In the genomic region with DNA sequence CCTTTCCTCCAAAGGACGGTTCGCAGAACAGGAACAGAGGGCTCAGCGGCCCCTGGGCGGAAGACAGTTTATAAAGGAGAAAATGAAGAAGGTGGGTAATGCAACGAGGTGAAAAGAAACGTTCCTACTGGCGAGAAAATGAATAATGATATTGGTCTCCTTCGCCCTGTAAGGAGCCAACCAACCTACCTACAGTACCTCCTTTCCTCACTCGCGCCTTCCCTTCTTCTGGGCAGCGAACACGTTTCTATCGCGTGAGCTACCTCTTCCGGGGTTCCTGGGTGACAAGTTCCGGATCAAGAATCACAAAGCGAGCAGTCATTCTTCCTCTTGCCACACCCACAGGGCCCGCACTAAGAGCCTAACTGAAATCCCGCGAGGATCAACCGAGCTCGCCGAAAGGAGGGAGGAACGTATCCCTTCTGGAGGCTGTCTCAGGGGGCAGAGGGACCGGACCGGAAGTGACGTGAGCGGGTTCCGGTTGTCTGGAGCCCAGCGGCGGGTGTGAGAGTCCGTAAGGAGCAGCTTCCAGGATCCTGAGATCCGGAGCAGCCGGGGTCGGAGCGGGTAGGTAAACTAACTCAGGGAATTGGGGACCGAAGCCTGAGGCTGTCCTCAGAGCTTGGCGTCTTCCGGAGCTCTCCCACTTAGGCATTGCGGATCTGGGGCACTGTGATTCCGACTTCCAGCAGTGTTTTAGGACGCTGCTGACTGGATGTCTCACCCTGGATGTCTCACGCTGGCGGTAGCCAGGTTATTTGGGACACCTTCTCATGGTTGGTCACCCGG, we compare ENCODE assay signal across 8 cellular contexts. TPM values are rescaled to one million over a fixed set of nuclear protein-coding genes. Genes with fewer than 3 reads are reported as not detected.
A peak's percentile ranks its signal among the peaks of the same experiment; 100 is the strongest.
DNase-seq lines count a peak whose midpoint lies in the region; ATAC-seq and TF ChIP-seq lines count a peak whose summit lies in the region.

A gene (minus strand): TSS at position 249 of the 789 bp plus-strand sequence. CDS start 9,452 bp downstream, outside the sequence.
A gene (plus strand): TSS at position 473 of the 789 bp plus-strand sequence. CDS start 23,793 bp downstream, outside the sequence.

- H3K9ac ChIP-seq in BLaER1, result peak within 1 kb of the TSS; percentile 95

- CTCF ChIA-PET in activated CD4-positive, alpha-beta T cell treated with anti-CD3 and anti-CD28 coated beads, Interleukin-2, amount 10 ng/mL, durations not matched to agents 7 days and 5 days (lab: Charles Lee), result interaction anchor here (0.6 to 2.2 kb wide), 6 partner anchors 12 to 362 kb away, joined by 3 to 10 read pairs (median 3); a partner anchor contains a TSS

- peaks cover 16% of the 10 kb centered on the region for H3K36me3 Mint-ChIP-seq in activated CD4-positive, alpha-beta T cell treated with anti-CD3 and anti-CD28 coated beads, Interleukin-2, amount 10 ng/mL, durations not matched to agents 7 days and 5 days (ENCODE audit: low read depth)

- peaks cover 73% of the 10 kb centered on the region for H4K20me1 ChIP-seq in BLaER1

- H3K4me3 ChIP-seq in BLaER1, result peak within 1 kb of the TSS; percentile 87
- H3K4me3 ChIP-seq in coronary artery, result peak within 1 kb of the TSS; percentile 89

- H3K27ac Mint-ChIP-seq in activated CD4-positive, alpha-beta T cell treated with anti-CD3 and anti-CD28 coated beads, Interleukin-2, amount 10 ng/mL, durations not matched to agents 7 days and 5 days, result peak within 1 kb of the TSS; percentile 96

- peaks cover 38% of the 10 kb centered on the region for H3K4me1 ChIP-seq in BLaER1

- H3K4me1 Mint-ChIP-seq in activated CD4-positive, alpha-beta T cell treated with anti-CD3 and anti-CD28 coated beads, Interleukin-2, amount 10 ng/mL, durations not matched to agents 7 days and 5 days, result peaks cover 52% of the 10 kb centered on the region

- H3K27ac ChIP-seq in BLaER1 (peak within 1 kb of the TSS; percentile 93), coronary artery (peak within 1 kb of the TSS; percentile 82 to 95)

- H3K4me2 ChIP-seq in BLaER1, result peak within 1 kb of the TSS; percentile 94

- ATAC-seq in GM19328 (IDR thresholded peaks at IDR 0.05; ENCODE audit: unreplicated experiment) (peak; percentile 94), HG03520 (IDR thresholded peaks at IDR 0.05; ENCODE audit: unreplicated experiment) (peak; percentile 91)

- H3K4me3 Mint-ChIP-seq in activated CD4-positive, alpha-beta T cell treated with anti-CD3 and anti-CD28 coated beads, Interleukin-2, amount 10 ng/mL, durations not matched to agents 7 days and 5 days, result peak within 1 kb of the TSS; percentile 94

- no peaks in the 10 kb centered on the region for H3K9me3 ChIP-seq in BLaER1

- no peak for TF ChIP-seq CTCF in coronary artery (IDR thresholded peaks at IDR 0.05)

- peaks cover 30% of the 10 kb centered on the region for H3K36me3 ChIP-seq in BLaER1

- DNase-seq in NCI-H69 (lab: John Stamatoyannopoulos, UW), result peak; percentile 100
- DNase-seq in activated CD4-positive, alpha-beta T cell treated with anti-CD3 and anti-CD28 coated beads, Interleukin-2, amount 10 ng/mL, durations not matched to agents 7 days and 5 days, result peak; percentile 96
- DNase-seq in coronary artery (ENCODE audit: low spot score), result peak; percentile 99
- peak; percentile 100 for DNase-seq in left kidney (ENCODE audit: low read depth, low spot score)
- DNase-seq in stimulated activated CD4-positive, alpha-beta T cell treated with anti-CD3 and anti-CD28 coated beads, Interleukin-2, amount 100 ng/mL, for 24 hours, result peak; percentile 93

- no peaks in the 10 kb centered on the region for H3K27me3 Mint-ChIP-seq in activated CD4-positive, alpha-beta T cell treated with anti-CD3 and anti-CD28 coated beads, Interleukin-2, amount 10 ng/mL, durations not matched to agents 7 days and 5 days

- H3K9me3 Mint-ChIP-seq in activated CD4-positive, alpha-beta T cell treated with anti-CD3 and anti-CD28 coated beads, Interleukin-2, amount 10 ng/mL, durations not matched to agents 7 days and 5 days, result no peaks in the 10 kb centered on the region

- no peaks in the 10 kb centered on the region for H3K27me3 ChIP-seq in BLaER1

- POLR2A ChIA-PET in activated CD4-positive, alpha-beta T cell treated with anti-CD3 and anti-CD28 coated beads, Interleukin-2, amount 10 ng/mL, durations not matched to agents 7 days and 5 days (lab: Charles Lee), result interaction anchor here (0.6 to 0.9 kb wide), 3 partner anchors 88 to 257 kb away, joined by 3 to 4 read pairs (median 4); a partner anchor contains a TSS

RNA-seq across cellular contexts. Expression of the first gene that starts in this region (rescaled TPM):
- 10 to 100 TPM; 20.5 to 22.9 TPM for total RNA-seq in activated CD4-positive, alpha-beta T cell treated with anti-CD3 and anti-CD28 coated beads, Interleukin-2, amount 10 ng/mL, durations not matched to agents 7 days and 5 days

RNA-seq across cellular contexts. Expression of the second gene that starts in this region (rescaled TPM):
- total RNA-seq in activated CD4-positive, alpha-beta T cell treated with anti-CD3 and anti-CD28 coated beads, Interleukin-2, amount 10 ng/mL, durations not matched to agents 7 days and 5 days, result 100 to 1,000 TPM; 194 to 213 TPM

Comparison
In these comparisons a context has a peak if more than half of its experiments do, and no peak if none do; other contexts are left out.
1. Peak in every context shown above with its lines: DNase-seq, ATAC-seq, H3K4me3 ChIP-seq and H3K27ac ChIP-seq.